24 cellular contexts compared by ENCODE assay signal in the genomic region with DNA sequence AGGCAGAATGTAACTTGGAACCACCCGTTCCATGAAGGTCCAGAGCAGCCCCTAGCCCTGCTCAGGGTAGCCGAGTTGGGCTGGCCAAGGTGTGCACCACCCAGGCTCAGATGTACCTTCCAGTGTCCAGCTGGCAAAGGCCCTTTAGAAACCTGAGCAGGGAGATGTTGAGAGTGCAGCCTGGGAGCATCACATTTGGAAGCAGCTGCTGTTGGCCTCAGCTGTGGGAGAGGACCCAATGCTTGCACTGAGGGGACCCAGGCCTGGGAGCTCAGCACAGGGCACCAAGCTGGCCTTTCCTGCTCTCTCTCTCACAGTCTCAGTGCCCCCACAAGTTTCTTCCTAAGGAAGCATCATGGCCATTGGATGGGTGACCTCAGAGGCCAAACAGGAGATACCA. TPM values are rescaled to one million over a fixed set of nuclear protein-coding genes. Genes with fewer than 3 reads are reported as not detected.
"Had no signal": no experiment of that assay in that cellular context is flagged by ENCODE, and none has a peak within 500 bp of the region (broad histone marks: within the 10 kb centered on the region; RNA-seq: fewer than 3 reads in every experiment).

No MANE protein-coding gene starts in this region.

- ATAC-seq: activated CD4-positive, alpha-beta T cell treated with anti-CD3 and anti-CD28 coated beads for 36 hours; activated CD8-positive, alpha-beta T cell treated with anti-CD3 and anti-CD28 coated beads, Interleukin-2, amount 10 ng/mL, durations not matched to agents 7 days and 5 days had no signal

- H3K4me3 Mint-ChIP-seq: activated CD4-positive, alpha-beta T cell treated with anti-CD3 and anti-CD28 coated beads for 36 hours; activated CD8-positive, alpha-beta T cell treated with anti-CD3 and anti-CD28 coated beads, Interleukin-2, amount 10 ng/mL, durations not matched to agents 7 days and 5 days; activated naive CD8-positive, alpha-beta T cell treated with anti-CD3 and anti-CD28 coated beads, Interleukin-2, amount 10 ng/mL, durations not matched to agents 7 days and 5 days had no signal

- DNase-seq: activated CD4-positive, alpha-beta T cell treated with anti-CD3 and anti-CD28 coated beads for 36 hours; activated CD4-positive, alpha-beta T cell treated with anti-CD3 and anti-CD28 coated beads, Interleukin-2, amount 50 U/mL, for 1 hour; activated CD8-positive, alpha-beta memory T cell treated with anti-CD3 and anti-CD28 coated beads, Interleukin-2, amount 50 U/mL, for 48 hours; activated CD8-positive, alpha-beta T cell treated with anti-CD3 and anti-CD28 coated beads, Interleukin-2, amount 10 ng/mL, durations not matched to agents 7 days and 5 days; activated naive CD4-positive, alpha-beta T cell treated with anti-CD3 and anti-CD28 coated beads, Interleukin-2, amount 50 U/mL, for 16 hours; activated naive CD8-positive, alpha-beta T cell treated with anti-CD3 and anti-CD28 coated beads, Interleukin-2, amount 10 ng/mL, durations not matched to agents 7 days and 5 days; activated T-cell treated with anti-CD3 and anti-CD28 coated beads, Interleukin-2, amount 50 U/mL, for 1 hour; adrenal gland; Kasumi-1; NCI-H1105 treated with DMSO at 0.1 percent for 48 hours; NCI-H1436 treated with DMSO at 0.1 percent for 48 hours; NCI-H187 treated with DMSO at 0.1 percent for 48 hours; NCI-H2107; NCI-H345; NCI-H510A; NCI-H526 treated with DMSO at 0.1 percent for 48 hours; NCI-H82; Right ventricle myocardium superior; SK-N-SH; T-helper 1 cell had no signal

- H3K27ac Mint-ChIP-seq: activated CD4-positive, alpha-beta T cell treated with anti-CD3 and anti-CD28 coated beads for 36 hours; activated CD8-positive, alpha-beta T cell treated with anti-CD3 and anti-CD28 coated beads, Interleukin-2, amount 10 ng/mL, durations not matched to agents 7 days and 5 days; activated naive CD8-positive, alpha-beta T cell treated with anti-CD3 and anti-CD28 coated beads, Interleukin-2, amount 10 ng/mL, durations not matched to agents 7 days and 5 days had no signal

- H3K36me3 Mint-ChIP-seq: activated naive CD8-positive, alpha-beta T cell treated with anti-CD3 and anti-CD28 coated beads, Interleukin-2, amount 10 ng/mL, durations not matched to agents 7 days and 5 days had no signal

RNA-seq across cellular contexts. Expression of a gene that starts 33.5 kb away (rescaled TPM):
- total RNA-seq: activated CD4-positive, alpha-beta T cell treated with anti-CD3 and anti-CD28 coated beads for 36 hours; activated CD8-positive, alpha-beta T cell treated with anti-CD3 and anti-CD28 coated beads, Interleukin-2, amount 10 ng/mL, durations not matched to agents 7 days and 5 days; cardiac septum; Peyer's patch; SJCRH30 had no signal

RNA-seq across cellular contexts. Expression of a gene that starts 41.1 kb away (rescaled TPM):
- total RNA-seq: activated CD4-positive, alpha-beta T cell treated with anti-CD3 and anti-CD28 coated beads for 36 hours; activated CD8-positive, alpha-beta T cell treated with anti-CD3 and anti-CD28 coated beads, Interleukin-2, amount 10 ng/mL, durations not matched to agents 7 days and 5 days; activated naive CD8-positive, alpha-beta T cell treated with anti-CD3 and anti-CD28 coated beads, Interleukin-2, amount 10 ng/mL, durations not matched to agents 7 days and 5 days; adrenal gland; cardiac septum; Peyer's patch; Right ventricle myocardium superior; T-helper 2 cell treated with Interferon-gamma antibody and Interleukin-4, amounts not matched to agents 100 ng/mL and 5 ng/mL, for 36 hours had no signal
